In genomic region chr2:190976521-190976920, GRCh38 we compare ENCODE assay signal across 29 cellular contexts. TPM values are rescaled to one million over a fixed set of nuclear protein-coding genes. Genes with fewer than 3 reads are reported as not detected.
DNase-seq lines count a peak whose midpoint lies in the region; ATAC-seq and TF ChIP-seq lines count a peak whose summit lies in the region.
"Had no signal": no experiment of that assay in that cellular context is flagged by ENCODE, and none has a peak within 500 bp of the region (broad histone marks: within the 10 kb centered on the region; RNA-seq: fewer than 3 reads in every experiment).

No MANE protein-coding gene starts in this region.

- CTCF ChIA-PET in activated naive CD4-positive, alpha-beta T cell treated with anti-CD3 and anti-CD28 coated beads, Interleukin-2, amount 10 ng/mL, durations not matched to agents 7 days and 5 days (lab: Charles Lee), result no interaction called here

- no peaks in the 10 kb centered on the region for H3F3A ChIP-seq in GM23338 (replicated peaks; ENCODE audit: low read depth)

- no peak for TF ChIP-seq POLR2A in esophagus muscularis mucosa (IDR thresholded peaks at IDR 0.05; ENCODE audit: low read depth)

- DNase-seq in activated naive CD4-positive, alpha-beta T cell treated with anti-CD3 and anti-CD28 coated beads, Interleukin-2, amount 10 ng/mL, durations not matched to agents 7 days and 5 days, result no peak
- no peak for DNase-seq in activated naive CD4-positive, alpha-beta T cell treated with Interleukin-2 at 50 U/mL for 16 hours
- DNase-seq in GM23338 (ENCODE audit: low spot score) (no peak), esophagus muscularis mucosa (ENCODE audit: extremely low spot score) (no peak), GM13976 (ENCODE audit: low spot score) (no peak)
- DNase-seq in activated naive CD8-positive, alpha-beta T cell treated with anti-CD3 and anti-CD28 coated beads for 36 hours, result no peak
- DNase-seq: activated CD4-positive, alpha-beta T cell treated with anti-CD3 and anti-CD28 coated beads for 48 hours; activated CD8-positive, alpha-beta memory T cell treated with anti-CD3 and anti-CD28 coated beads, Interleukin-2, amount 50 U/mL, for 4 hours; activated gamma-delta T cell; anterior cingulate cortex; Calu3; DMS79 treated with DMSO at 0.1 percent for 48 hours; gastrocnemius medialis; GDM1; kidney; NCI-H146; NCI-H2171; NCI-H510A; right lobe of liver; SHP77 treated with DMSO at 0.1 percent for 48 hours; spleen; stimulated activated CD8-positive, alpha-beta memory T cell treated with anti-CD3 and anti-CD28 coated beads, Interleukin-4, amount 100 ng/mL, for 48 hours; T-helper 9 cell; tibial artery had no signal

- no peaks in the 10 kb centered on the region for H3K27me3 Mint-ChIP-seq in activated naive CD4-positive, alpha-beta T cell treated with anti-CD3 and anti-CD28 coated beads, Interleukin-2, amount 10 ng/mL, durations not matched to agents 7 days and 5 days
- peaks cover 5% of the 10 kb centered on the region for H3K27me3 Mint-ChIP-seq in GM23338 (ENCODE audit: insufficient read depth, low read depth, poor library complexity)
- H3K27me3 Mint-ChIP-seq in activated naive CD8-positive, alpha-beta T cell treated with anti-CD3 and anti-CD28 coated beads for 36 hours, result no peaks in the 10 kb centered on the region
- H3K27me3 Mint-ChIP-seq: IgD-negative memory B cell had no signal

- in situ Hi-C loops in GM13976 (cut with MboI; ENCODE audit: low sequenced_read_pairs, unreplicated experiment), result no loop called here

- no peak overlapping the region for H3K4me3 Mint-ChIP-seq in activated naive CD4-positive, alpha-beta T cell treated with anti-CD3 and anti-CD28 coated beads, Interleukin-2, amount 10 ng/mL, durations not matched to agents 7 days and 5 days
- no peak overlapping the region for H3K4me3 Mint-ChIP-seq in GM23338
- H3K4me3 Mint-ChIP-seq in activated naive CD8-positive, alpha-beta T cell treated with anti-CD3 and anti-CD28 coated beads for 36 hours, result no peak overlapping the region
- H3K4me3 Mint-ChIP-seq: IgD-negative memory B cell had no signal

- H4K20me1 ChIP-seq in GM23338 (replicated peaks; ENCODE audit: insufficient read depth), result peaks cover 4% of the 10 kb centered on the region
- H4K20me1 ChIP-seq: BLaER1 had no signal

- no peaks in the 10 kb centered on the region for H3K27me3 ChIP-seq in GM23338 (ENCODE audit: insufficient read depth)
- H3K27me3 ChIP-seq in esophagus muscularis mucosa, result no peaks in the 10 kb centered on the region
- H3K27me3 ChIP-seq: BLaER1, gastrocnemius medialis, neutrophil, right lobe of liver, spleen, tibial artery, vagina had no signal

- intact Hi-C loops in esophagus muscularis mucosa (cut with DNase I), result no loop called here

- H3K36me3 Mint-ChIP-seq in activated naive CD4-positive, alpha-beta T cell treated with anti-CD3 and anti-CD28 coated beads, Interleukin-2, amount 10 ng/mL, durations not matched to agents 7 days and 5 days, result peaks cover 87% of the 10 kb centered on the region
- H3K36me3 Mint-ChIP-seq in GM23338 (ENCODE audit: low read depth), result peaks cover 90% of the 10 kb centered on the region
- H3K36me3 Mint-ChIP-seq in activated naive CD8-positive, alpha-beta T cell treated with anti-CD3 and anti-CD28 coated beads for 36 hours, result peaks cover 75% of the 10 kb centered on the region

- H3K79me2 ChIP-seq in GM23338 (replicated peaks; ENCODE audit: insufficient read depth), result no peaks in the 10 kb centered on the region

- TF ChIP-seq EP300 in esophagus muscularis mucosa (IDR thresholded peaks at IDR 0.05), result no peak

- no peaks in the 10 kb centered on the region for H3K9me3 ChIP-seq in esophagus muscularis mucosa
- H3K9me3 ChIP-seq: gastrocnemius medialis, right lobe of liver, spleen, tibial artery, vagina had no signal

- H3K36me3 ChIP-seq in GM23338 (ENCODE audit: insufficient read depth) (peaks cover 72% of the 10 kb centered on the region), esophagus muscularis mucosa (peaks cover 39 to 99% (median 76%) of the 10 kb centered on the region in 4 donors)

- no peak overlapping the region for H2AFZ ChIP-seq in GM23338

- H3K9me2 ChIP-seq in GM23338 (ENCODE audit: insufficient read depth), result no peaks in the 10 kb centered on the region

- peaks cover 67% of the 10 kb centered on the region for H3K4me1 Mint-ChIP-seq in activated naive CD4-positive, alpha-beta T cell treated with anti-CD3 and anti-CD28 coated beads, Interleukin-2, amount 10 ng/mL, durations not matched to agents 7 days and 5 days
- H3K4me1 Mint-ChIP-seq in GM23338, result no peaks in the 10 kb centered on the region; the same call in 2 of the 3 replicates
- peaks cover 45% of the 10 kb centered on the region for H3K4me1 Mint-ChIP-seq in activated naive CD8-positive, alpha-beta T cell treated with anti-CD3 and anti-CD28 coated beads for 36 hours

- H3K9me3 Mint-ChIP-seq in activated naive CD4-positive, alpha-beta T cell treated with anti-CD3 and anti-CD28 coated beads, Interleukin-2, amount 10 ng/mL, durations not matched to agents 7 days and 5 days, result no peaks in the 10 kb centered on the region
- no peaks in the 10 kb centered on the region; the same call in 2 of the 3 replicates for H3K9me3 Mint-ChIP-seq in GM23338
- H3K9me3 Mint-ChIP-seq in activated naive CD8-positive, alpha-beta T cell treated with anti-CD3 and anti-CD28 coated beads for 36 hours, result no peaks in the 10 kb centered on the region
- H3K9me3 Mint-ChIP-seq: IgD-negative memory B cell had no signal

- H3K4me3 ChIP-seq in GM23338 (no peak overlapping the region), esophagus muscularis mucosa (no peak overlapping the region)
- H3K4me3 ChIP-seq: BLaER1, gastrocnemius medialis, right lobe of liver, spleen, tibial artery, vagina had no signal

- TF ChIP-seq CTCF in GM23338 (conservative IDR thresholded peaks at IDR 0.05; ENCODE audit: low read depth in 2 of 2) (no peak), esophagus muscularis mucosa (IDR thresholded peaks at IDR 0.05) (no peak), GM13976 (IDR thresholded peaks at IDR 0.05; ENCODE audit: borderline replicate concordance, control extremely low read depth, extremely low read depth, insufficient read depth, missing control alignments) (no peak)

- no peak overlapping the region for H3K27ac ChIP-seq in GM23338 (ENCODE audit: low read depth)
- H3K27ac ChIP-seq in esophagus muscularis mucosa (replicated peaks in 1 of 4), result no peak overlapping the region
- H3K27ac ChIP-seq: BLaER1, gastrocnemius medialis, neutrophil, right lobe of liver, tibial artery, vagina had no signal

- H3K27ac Mint-ChIP-seq in activated naive CD4-positive, alpha-beta T cell treated with anti-CD3 and anti-CD28 coated beads, Interleukin-2, amount 10 ng/mL, durations not matched to agents 7 days and 5 days, result peak overlapping the region; percentile 75
- H3K27ac Mint-ChIP-seq in GM23338, result 0 out of 2 replicates have a peak overlapping the region, but pooled peaks have one; percentile 22
- peak overlapping the region; percentile 75 for H3K27ac Mint-ChIP-seq in activated naive CD8-positive, alpha-beta T cell treated with anti-CD3 and anti-CD28 coated beads for 36 hours

- H3K4me1 ChIP-seq in GM23338 (ENCODE audit: insufficient read depth) (no peaks in the 10 kb centered on the region), esophagus muscularis mucosa (peaks cover 4 to 30% (median 13%) of the 10 kb centered on the region in 4 donors)
- H3K4me1 ChIP-seq: right lobe of liver, vagina had no signal

- H3K4me2 ChIP-seq in GM23338, result no peak overlapping the region
- H3K4me2 ChIP-seq: BLaER1 had no signal

- WGBS in esophagus muscularis mucosa, result 95% methylated on average over 2 of the region's 2 CpGs

- ATAC-seq in GM23338 (no peak), GM18867 (IDR thresholded peaks at IDR 0.05; ENCODE audit: unreplicated experiment) (no peak)
- ATAC-seq: gastrocnemius medialis, right lobe of liver had no signal

TF ChIP-seq in GM23338, 12 proteins besides CTCF, POLR2A, EP300 and RAD21 (continues in another document):
- TF ChIP-seq NANOG (IDR thresholded peaks at IDR 0.05; ENCODE audit: borderline replicate concordance), result no peak

RNA-seq across cellular contexts. Expression of gene STAT1, which starts 37.5 kb away (rescaled TPM):
- total RNA-seq in GM23338 (2014; rRNA removed; shearing (Covaris generic)), result 43.2 and 47.4 TPM in 2 replicates
- 15.1 and 16.3 TPM in 2 replicates for polyA plus RNA-seq in GM23338 (2016; fragmentation: Nextera tagmentation; extraction: Ambion mirVana)
- total RNA-seq in activated naive CD8-positive, alpha-beta T cell treated with anti-CD3 and anti-CD28 coated beads for 36 hours, result 100 to 1,000 TPM; 383 to 389 TPM
- 10 to 100 TPM; 44.2 to 57.3 (median 48.6) TPM for total RNA-seq in esophagus muscularis mucosa

Comparison
In these comparisons a context has a peak if more than half of its experiments do, and no peak if none do; other contexts are left out.
1. H3K27ac Mint-ChIP-seq: peak in every context shown above with its lines; median percentile 75 in activated naive CD4-positive, alpha-beta T cell treated with anti-CD3 and anti-CD28 coated beads, Interleukin-2, amount 10 ng/mL, durations not matched to agents 7 days and 5 days; 75 in activated naive CD8-positive, alpha-beta T cell treated with anti-CD3 and anti-CD28 coated beads for 36 hours; 22 in GM23338.